15 cellular contexts compared by ENCODE assay signal in genomic region chr7:117085769-117086463, GRCh38.
DNase-seq lines count a peak whose midpoint lies in the region; ATAC-seq lines count a peak whose summit lies in the region.
"Had no signal": no experiment of that assay in that cellular context is flagged by ENCODE, and none has a peak within 500 bp of the region (broad histone marks: within the 10 kb centered on the region; RNA-seq: fewer than 3 reads in every experiment).

No MANE protein-coding gene starts in this region.

- peak overlapping the region; percentile 22; the same call in 1 of the 2 replicates for H3K27ac ChIP-seq in SK-N-MC
- H3K27ac ChIP-seq: right atrium auricular region had no signal

- ATAC-seq in GM21717 (IDR thresholded peaks at IDR 0.05; ENCODE audit: unreplicated experiment) = peak; percentile 48
- ATAC-seq in GM19328 (IDR thresholded peaks at IDR 0.05; ENCODE audit: unreplicated experiment) = no peak

- no peak overlapping the region for H3K9ac ChIP-seq in SK-N-MC (ENCODE audit: insufficient read length)

- no peaks in the 10 kb centered on the region for H3K36me3 ChIP-seq in SK-N-MC (ENCODE audit: insufficient read depth, low read length)
- H3K36me3 ChIP-seq: right atrium auricular region had no signal

- no peak overlapping the region for H3K4me3 ChIP-seq in SK-N-MC
- H3K4me3 ChIP-seq: right atrium auricular region had no signal

- H3K9me3 ChIP-seq in SK-N-MC (ENCODE audit: low read depth, low read length) = no peaks in the 10 kb centered on the region
- H3K9me3 ChIP-seq: right atrium auricular region had no signal

- DNase-seq in AG08396 (ENCODE audit: low spot score) = peak; percentile 22
- no peak for DNase-seq in SK-N-MC (ENCODE audit: low read depth, low spot score)
- peak; percentile 32 for DNase-seq in fibroblast of the conjunctiva (ENCODE audit: low read depth)
- DNase-seq in NCI-H1436 treated with DMSO at 0.1 percent for 48 hours (lab: John Stamatoyannopoulos, UW) = no peak
- DNase-seq in pons (ENCODE audit: low spot score) = no peak
- DNase-seq in NOMO-1 treated with dmso at 0.1 percent for 144 hours (lab: John Stamatoyannopoulos, UW; ENCODE audit: unreplicated experiment) = no peak
- DNase-seq: activated CD8-positive, alpha-beta memory T cell treated with anti-CD3 and anti-CD28 coated beads for 24 hours; activated naive CD4-positive, alpha-beta T cell; C1 segment of cervical spinal cord; foreskin melanocyte; kidney; naive B cell had no signal

Comparison
In these comparisons a context has a peak if more than half of its experiments do, and no peak if none do; other contexts are left out.
1. DNase-seq: peak in AG08396 (single experiment) and fibroblast of the conjunctiva (single experiment); none in SK-N-MC (single experiment), NCI-H1436 treated with DMSO at 0.1 percent for 48 hours (single experiment), pons (single experiment) and NOMO-1 treated with dmso at 0.1 percent for 144 hours (single experiment).